13 cellular contexts compared by ENCODE assay signal in the genomic region with DNA sequence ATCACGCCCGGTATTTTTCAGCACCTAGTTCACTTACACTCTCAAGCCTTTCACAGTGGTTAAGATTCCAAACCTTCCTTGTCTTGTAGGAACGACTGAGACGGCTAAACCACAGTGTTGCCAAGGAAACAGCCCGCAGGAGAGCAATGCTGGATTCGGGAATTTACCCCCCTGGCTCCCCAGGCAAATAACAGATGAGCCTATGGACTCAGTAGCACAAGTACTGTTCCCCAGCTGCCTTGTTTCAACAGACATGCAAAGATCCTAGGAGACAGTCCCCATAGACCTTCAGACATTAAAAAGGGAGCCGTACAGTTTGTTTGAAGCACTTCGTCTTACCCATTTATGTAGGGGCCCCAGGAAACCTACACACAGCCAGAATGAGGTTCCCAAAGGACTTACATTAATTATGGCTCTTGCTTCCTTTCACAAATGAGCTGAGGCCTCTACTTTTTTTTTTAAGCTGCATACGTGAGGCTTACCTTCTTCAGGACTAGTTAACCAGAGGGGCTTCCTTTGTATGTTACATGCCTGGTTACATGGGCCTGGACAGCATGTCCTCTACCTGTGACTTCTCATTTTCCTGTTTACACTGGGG. TPM values are rescaled to one million over a fixed set of nuclear protein-coding genes. Genes with fewer than 3 reads are reported as not detected.
DNase-seq lines count a peak whose midpoint lies in the region; ATAC-seq, FAIRE-seq and TF ChIP-seq lines count a peak whose summit lies in the region.
"Had no signal": no experiment of that assay in that cellular context is flagged by ENCODE, and none has a peak within 500 bp of the region (broad histone marks: within the 10 kb centered on the region; RNA-seq: fewer than 3 reads in every experiment).

No MANE protein-coding gene starts in this region.

- no peak for TF ChIP-seq EP300 in A549 (IDR thresholded peaks at IDR 0.05)

- no peak for TF ChIP-seq RAD21 in A549 (conservative IDR thresholded peaks at IDR 0.05 in 1 of 2, IDR thresholded peaks at IDR 0.05 in 1 of 2)

- no peak for TF ChIP-seq POLR2A in A549 (IDR thresholded peaks at IDR 0.05; ENCODE audit: low read length)

- H3K4me1 ChIP-seq in A549: peaks cover 12% of the 10 kb centered on the region; the same call in 2 of the 3 replicates

- H3K4me1 Mint-ChIP-seq in glutamatergic neuron (ENCODE audit: low read depth, unreplicated experiment): peaks cover 11% of the 10 kb centered on the region

- CTCF ChIA-PET in A549 (lab: Yijun Ruan, JAX): interaction anchor here (0.8 to 1.9 kb wide), 3 partner anchors 11 to 150 kb away, joined by 4 to 8 read pairs (median 6); a partner anchor contains a TSS

- no peak overlapping the region for H3K4me3 ChIP-seq in A549
- H3K4me3 ChIP-seq in WERI-Rb-1 (ENCODE audit: low read depth, low read length): no peak overlapping the region
- H3K4me3 ChIP-seq: lung had no signal

- H3K36me3 Mint-ChIP-seq in glutamatergic neuron (ENCODE audit: unreplicated experiment): no peaks in the 10 kb centered on the region

- 79% methylated on average over 8 of the region's 9 CpGs for WGBS in A549 (ENCODE audit: missing lambda C conversion rate)

- ATAC-seq in A549 (no peak), esophagus mucosa (no peak)
- ATAC-seq: sciatic nerve had no signal

- H3K9me3 Mint-ChIP-seq in glutamatergic neuron (ENCODE audit: unreplicated experiment): peaks cover 3% of the 10 kb centered on the region

- H3K9me3 ChIP-seq in A549 (no peaks in the 10 kb centered on the region), WERI-Rb-1 (ENCODE audit: severe bottlenecking) (no peaks in the 10 kb centered on the region)

- H3K4me2 ChIP-seq in A549: no peak overlapping the region

- TF ChIP-seq CTCF in A549 (IDR thresholded peaks at IDR 0.05) (no peak), WERI-Rb-1 (IDR thresholded peaks at IDR 0.05; ENCODE audit: low read depth, low read length) (no peak), glutamatergic neuron (IDR thresholded peaks at IDR 0.05; ENCODE audit: partially characterized antibody, unreplicated experiment) (no peak)

- peaks cover 3% of the 10 kb centered on the region for H3K27me3 Mint-ChIP-seq in glutamatergic neuron (ENCODE audit: unreplicated experiment)

- no peak for FAIRE-seq in A549 (lab: Jason Lieb, UNC)

- POLR2A ChIA-PET in A549 (lab: Yijun Ruan, JAX): interaction anchor here (0.6 to 1.2 kb wide), 2 partner anchors 27 to 122 kb away, joined by 3 to 4 read pairs; a partner anchor contains a TSS

- DNase-seq in A549 (ENCODE audit: low read depth in 1 of 2, low spot score in 1 of 2) (no peak), Daoy (ENCODE audit: low read depth) (peak; percentile 36), WERI-Rb-1 (no peak), glutamatergic neuron (no peak), cerebellar nuclear complex (lab: John Stamatoyannopoulos, UW) (no peak), AML-193 (lab: John Stamatoyannopoulos, UW) (no peak)
- DNase-seq in stimulated activated CD4-positive, alpha-beta T cell treated with anti-CD3 and anti-CD28 coated beads, Interleukin-15, amount 100 ng/mL, for 24 hours: no peak
- DNase-seq: activated T-cell treated with anti-CD3 and anti-CD28 coated beads, Interleukin-2, amount 50 U/mL, for 48 hours; effector CD4-positive, alpha-beta T cell had no signal

- no peak overlapping the region for H3K27ac ChIP-seq in A549
- peak overlapping the region; percentile 9 for H3K27ac ChIP-seq in WERI-Rb-1

- peak overlapping the region; percentile 38 for H3K27ac Mint-ChIP-seq in glutamatergic neuron (ENCODE audit: unreplicated experiment)

- H3K27me3 ChIP-seq in WERI-Rb-1 (ENCODE audit: insufficient read depth, low read depth, severe bottlenecking): no peaks in the 10 kb centered on the region

- peaks cover 70% of the 10 kb centered on the region for H3K36me3 ChIP-seq in WERI-Rb-1

- peak overlapping the region; percentile 63 for H3K4me3 Mint-ChIP-seq in glutamatergic neuron (ENCODE audit: unreplicated experiment)

TF ChIP-seq in A549, 52 proteins besides CTCF, POLR2A, EP300 and RAD21:
- peak; percentile 88; the same call in 1 of the 2 replicates for TF ChIP-seq POLR2AphosphoS2 (conservative IDR thresholded peaks at IDR 0.05; ENCODE audit: low read length)
- 0 out of 2 replicates have a peak, but pooled peaks have one; percentile 60 for TF ChIP-seq FOSB (CRISPR knock-in tag; IDR thresholded peaks at IDR 0.05)
- TF ChIP-seq GATA3 (IDR thresholded peaks at IDR 0.05; ENCODE audit: borderline replicate concordance): no peak
- 0 out of 5 replicates have a peak, but pooled peaks have one; percentile 24 to 44 for TF ChIP-seq JUN (IDR thresholded peaks at IDR 0.05)
- no peak for TF ChIP-seq EHF (CRISPR knock-in tag; IDR thresholded peaks at IDR 0.05)
- peak; percentile 63 for TF ChIP-seq HOXA7 (CRISPR knock-in tag; IDR thresholded peaks at IDR 0.05)
- TF ChIP-seq RARB (CRISPR knock-in tag; IDR thresholded peaks at IDR 0.05): peak; percentile 14; the same call in 1 of the 2 replicates

RNA-seq across cellular contexts. Expression of a gene that starts 2.7 kb away (rescaled TPM):
- polyA plus RNA-seq in A549 (2011; rRNA removed) (70.1 and 71.4 TPM in 2 replicates), A549 (2017; fragmentation: RNase III; extraction: RNeasy Plus Mini Kit Qiagen cat#74134 plus additional on column Dnase treatment) (46.6 to 52.6 TPM (median 50.5 TPM) in 3 replicates)
- 48.9 and 54.9 TPM in 2 replicates for polyA plus RNA-seq in A549 (2012; cell fraction: cytosol; rRNA removed)
- polyA plus RNA-seq in A549 (2012; cell fraction: nucleus; rRNA removed): 20.5 and 29.9 TPM in 2 replicates
- polyA minus RNA-seq in A549 (2011; rRNA and poly(A)+ RNA removed): 26.3 and 27.6 TPM in 2 replicates
- total RNA-seq in Daoy (2014; rRNA removed; shearing (Covaris generic)): 45.0 and 58.5 TPM in 2 replicates
- total RNA-seq in glutamatergic neuron (ENCODE audit: unreplicated experiment) (30.8 TPM), esophagus mucosa (32.0 TPM)

RNA-seq across cellular contexts. Expression of a gene that starts 9.6 kb away (rescaled TPM):
- polyA plus RNA-seq in A549 (2011; rRNA removed) (285 and 339 TPM in 2 replicates), A549 (2017; fragmentation: RNase III; extraction: RNeasy Plus Mini Kit Qiagen cat#74134 plus additional on column Dnase treatment) (245 to 257 TPM (median 249 TPM) in 3 replicates)
- polyA plus RNA-seq in A549 (2012; cell fraction: cytosol; rRNA removed): 249 and 261 TPM in 2 replicates
- polyA plus RNA-seq in A549 (2012; cell fraction: nucleus; rRNA removed): 135 and 172 TPM in 2 replicates
- polyA minus RNA-seq in A549 (2011; rRNA and poly(A)+ RNA removed): 222 and 228 TPM in 2 replicates
- 617 and 629 TPM in 2 replicates for total RNA-seq in Daoy (2014; rRNA removed; shearing (Covaris generic))
- total RNA-seq in glutamatergic neuron (ENCODE audit: unreplicated experiment) (221 TPM), esophagus mucosa (131 TPM)

RNA-seq across cellular contexts. Expression of a gene that starts 17.3 kb away (rescaled TPM):
- polyA plus RNA-seq in A549 (2011; rRNA removed): 0.34 and 0.39 TPM in 2 replicates
- polyA plus RNA-seq in A549 (2012; cell fraction: cytosol; rRNA removed): 0.41 and 0.61 TPM in 2 replicates
- 1.5 and 1.6 TPM in 2 replicates for polyA plus RNA-seq in A549 (2012; cell fraction: nucleus; rRNA removed)
- 0.96 to 1.9 TPM (median 1.7 TPM) in 3 replicates for polyA plus RNA-seq in A549 (2017; fragmentation: RNase III; extraction: RNeasy Plus Mini Kit Qiagen cat#74134 plus additional on column Dnase treatment)
- polyA minus RNA-seq in A549 (2011; rRNA and poly(A)+ RNA removed): 0.44 and 0.74 TPM in 2 replicates
- total RNA-seq in Daoy (2014; rRNA removed; shearing (Covaris generic)): not detected in 2 replicates
- total RNA-seq in glutamatergic neuron (ENCODE audit: unreplicated experiment): not detected
- total RNA-seq in esophagus mucosa: 1.8 TPM
- total RNA-seq: T-helper 1 cell treated with Interleukin-12 subunit alpha and Interleukin-12 subunit beta and Interleukin-4 antibody, amounts not matched to agents 30 ng/mL and 1 ng/mL, for 36 hours had no signal

RNA-seq across cellular contexts. Expression of a gene that starts 27.3 kb away (rescaled TPM):
- polyA plus RNA-seq in A549 (2011; rRNA removed) (81.6 and 98.1 TPM in 2 replicates), A549 (2017; fragmentation: RNase III; extraction: RNeasy Plus Mini Kit Qiagen cat#74134 plus additional on column Dnase treatment) (76.1 to 87.8 TPM (median 79.2 TPM) in 3 replicates)
- polyA plus RNA-seq in A549 (2012; cell fraction: cytosol; rRNA removed): 59.1 and 75.5 TPM in 2 replicates
- 64.3 and 83.5 TPM in 2 replicates for polyA plus RNA-seq in A549 (2012; cell fraction: nucleus; rRNA removed)
- polyA minus RNA-seq in A549 (2011; rRNA and poly(A)+ RNA removed): 45.5 and 48.5 TPM in 2 replicates
- total RNA-seq in Daoy (2014; rRNA removed; shearing (Covaris generic)): 36.2 and 43.0 TPM in 2 replicates
- total RNA-seq in glutamatergic neuron (ENCODE audit: unreplicated experiment) (84.7 TPM), esophagus mucosa (44.0 TPM)

RNA-seq across cellular contexts. Expression of a gene that starts 33.0 kb away (rescaled TPM):
- 0.52 and 0.59 TPM in 2 replicates for polyA plus RNA-seq in A549 (2011; rRNA removed)
- polyA plus RNA-seq in A549 (2012; cell fraction: cytosol; rRNA removed): 1.1 and 1.4 TPM in 2 replicates
- polyA plus RNA-seq in A549 (2012; cell fraction: nucleus; rRNA removed): 0.22 and 0.41 TPM in 2 replicates
- 0.67 to 0.97 TPM (median 0.88 TPM) in 3 replicates for polyA plus RNA-seq in A549 (2017; fragmentation: RNase III; extraction: RNeasy Plus Mini Kit Qiagen cat#74134 plus additional on column Dnase treatment)
- polyA minus RNA-seq in A549 (2011; rRNA and poly(A)+ RNA removed): not detected in 2 replicates
- 0.40 TPM in 1 of 2 replicates, not detected in the other for total RNA-seq in Daoy (2014; rRNA removed; shearing (Covaris generic))
- 35.4 TPM for total RNA-seq in glutamatergic neuron (ENCODE audit: unreplicated experiment)
- total RNA-seq in esophagus mucosa: 0.44 TPM
- total RNA-seq: T-helper 1 cell treated with Interleukin-12 subunit alpha and Interleukin-12 subunit beta and Interleukin-4 antibody, amounts not matched to agents 30 ng/mL and 1 ng/mL, for 36 hours had no signal
